In the genomic region with DNA sequence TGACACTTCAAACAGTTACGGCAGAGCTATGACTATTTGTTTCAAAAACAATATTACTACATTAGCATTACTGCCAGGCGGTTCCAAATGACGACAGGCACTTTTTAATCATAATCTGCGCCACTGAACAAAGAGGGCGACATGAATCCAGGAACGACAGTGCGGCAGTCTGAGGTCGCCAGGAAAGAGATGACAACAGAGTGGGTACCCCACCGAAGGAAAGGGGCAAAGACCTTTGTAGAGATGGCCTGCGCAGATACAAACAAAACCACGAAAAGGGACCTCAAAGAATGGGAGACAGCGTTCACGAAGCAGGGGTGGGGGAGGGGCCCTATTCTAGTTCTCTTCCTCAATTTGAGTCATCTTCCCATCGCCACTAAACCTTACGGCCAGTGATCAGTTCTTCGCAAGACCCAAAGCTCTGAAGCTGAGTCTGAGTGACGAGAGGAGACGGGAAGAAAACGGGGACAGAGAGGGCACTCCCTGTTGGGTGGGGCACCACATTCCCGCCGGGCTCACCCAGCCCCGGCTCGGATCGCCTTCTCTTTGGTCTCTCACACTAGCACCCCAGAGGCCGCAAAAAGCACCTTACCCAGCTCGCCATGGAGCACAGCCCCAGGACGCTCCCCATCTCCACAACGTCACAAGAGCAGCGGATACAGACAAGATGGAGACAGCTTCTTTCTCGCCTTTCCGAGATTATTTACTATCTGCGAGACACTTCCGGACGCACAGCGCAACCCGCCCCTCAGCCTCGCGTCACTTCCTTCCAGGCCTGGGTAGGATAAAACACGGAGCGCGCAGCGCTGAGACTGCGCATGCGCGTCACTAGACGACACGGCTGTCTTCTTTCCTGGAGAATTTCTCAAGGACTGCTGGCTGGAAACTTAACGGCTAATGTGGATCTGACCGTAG, we compare ENCODE assay signal across 8 cellular contexts. TPM values are rescaled to one million over a fixed set of nuclear protein-coding genes. Genes with fewer than 3 reads are reported as not detected.
A peak's percentile ranks its signal among the peaks of the same experiment; 100 is the strongest.
DNase-seq lines count a peak whose midpoint lies in the region; ATAC-seq, FAIRE-seq and TF ChIP-seq lines count a peak whose summit lies in the region.

A gene (minus strand): TSS at position 701 of the 915 bp plus-strand sequence. CDS start 70 bp downstream, at position 631.

- intact Hi-C loops in esophagus muscularis mucosa (cut with DNase I), result loop anchor here (5.0 kb wide), 1 partner anchor 69 kb away; no protein-coding TSS in a partner anchor

- H3K27ac ChIP-seq in KOPT-K1 (ENCODE audit: low read depth, low read length, poor library complexity, severe bottlenecking) (peak within 1 kb of the TSS; percentile 78), esophagus muscularis mucosa (replicated peaks in 1 of 4) (peak within 1 kb of the TSS; percentile 93 to 97 (median 96)), muscle layer of duodenum (ENCODE audit: low read length) (peak within 1 kb of the TSS; percentile 99)

- H3K36me3 ChIP-seq in KOPT-K1 (ENCODE audit: insufficient read depth, low read length), result peaks cover 8% of the 10 kb centered on the region; the same call in 1 of the 2 replicates
- H3K36me3 ChIP-seq in esophagus muscularis mucosa, result peaks cover 0 to 11% (median 4%) of the 10 kb centered on the region in 4 donors
- no peaks in the 10 kb centered on the region for H3K36me3 ChIP-seq in muscle layer of duodenum (ENCODE audit: control insufficient read depth in 1 of 2, insufficient read depth in 2 of 2, low read length in 2 of 2)

- no peak for TF ChIP-seq EP300 in esophagus muscularis mucosa (IDR thresholded peaks at IDR 0.05)

- H3K36me3 Mint-ChIP-seq in activated T-cell treated with anti-CD3 and anti-CD28 coated beads, Interleukin-2, amount 50 U/mL, for 72 hours (ENCODE audit: insufficient read depth in 2 of 2), result peaks cover 9 to 18% of the 10 kb centered on the region in 2 donors

- no peak for TF ChIP-seq CTCF in esophagus muscularis mucosa (IDR thresholded peaks at IDR 0.05)

- peak within 1 kb of the TSS; percentile 95 for H3K4me3 Mint-ChIP-seq in activated T-cell treated with anti-CD3 and anti-CD28 coated beads, Interleukin-2, amount 50 U/mL, for 72 hours

- H3K4me1 ChIP-seq in esophagus muscularis mucosa, result peaks cover 18 to 46% (median 44%) of the 10 kb centered on the region in 4 donors
- H3K4me1 ChIP-seq in muscle layer of duodenum (ENCODE audit: control insufficient read depth in 1 of 2, insufficient read depth in 2 of 2, low read length in 2 of 2), result peaks cover 4 to 24% of the 10 kb centered on the region in 2 donors

- H3K4me3 ChIP-seq in esophagus muscularis mucosa (peak within 1 kb of the TSS; percentile 81 to 92 (median 86)), muscle layer of duodenum (ENCODE audit: low read depth in 1 of 2, low read length in 2 of 2) (peak within 1 kb of the TSS; percentile 78 to 98)

- peaks cover 43% of the 10 kb centered on the region for H3K4me1 Mint-ChIP-seq in activated T-cell treated with anti-CD3 and anti-CD28 coated beads, Interleukin-2, amount 50 U/mL, for 72 hours (ENCODE audit: low read depth)

- H3K27me3 Mint-ChIP-seq in activated T-cell treated with anti-CD3 and anti-CD28 coated beads, Interleukin-2, amount 50 U/mL, for 72 hours (ENCODE audit: low read depth), result no peaks in the 10 kb centered on the region

- peak; percentile 100 for ATAC-seq in GM21786 (IDR thresholded peaks at IDR 0.05; ENCODE audit: unreplicated experiment)
- ATAC-seq in activated T-cell treated with anti-CD3 and anti-CD28 coated beads, Interleukin-2, amount 50 U/mL, for 72 hours (replicated peaks in 1 of 2), result peak; percentile 98

- peak; percentile 80 for FAIRE-seq in RCC 7860 (lab: Jason Lieb, UNC)

- no peaks in the 10 kb centered on the region for H3K27me3 ChIP-seq in esophagus muscularis mucosa
- no peaks in the 10 kb centered on the region for H3K27me3 ChIP-seq in muscle layer of duodenum (ENCODE audit: low read depth, low read length)

- no peaks in the 10 kb centered on the region for H3K9me3 ChIP-seq in KOPT-K1 (ENCODE audit: insufficient read depth, low read length, poor library complexity, severe bottlenecking)
- no peaks in the 10 kb centered on the region for H3K9me3 ChIP-seq in esophagus muscularis mucosa
- H3K9me3 ChIP-seq in muscle layer of duodenum (ENCODE audit: control insufficient read depth in 1 of 2, low read length in 2 of 2), result no peaks in the 10 kb centered on the region

- H3K27ac Mint-ChIP-seq in activated T-cell treated with anti-CD3 and anti-CD28 coated beads, Interleukin-2, amount 50 U/mL, for 72 hours, result peak within 1 kb of the TSS; percentile 99

- WGBS in esophagus muscularis mucosa, result under 1% methylated on average over 43 of the region's 49 CpGs

- peak; percentile 73 for TF ChIP-seq POLR2A in esophagus muscularis mucosa (IDR thresholded peaks at IDR 0.05; ENCODE audit: low read depth)

- peak; percentile 87 for DNase-seq in DMS79 (lab: John Stamatoyannopoulos, UW)
- peak; percentile 77 for DNase-seq in RCC 7860 (ENCODE audit: low spot score)
- DNase-seq in activated T-cell treated with anti-CD3 and anti-CD28 coated beads, Interleukin-2, amount 50 U/mL, for 72 hours, result peak; percentile 90 to 91
- peak; percentile 98 for DNase-seq in esophagus muscularis mucosa (ENCODE audit: extremely low spot score)
- peak; percentile 86 to 89 for DNase-seq in stimulated activated CD8-positive, alpha-beta memory T cell treated with anti-CD3 and anti-CD28 coated beads, Interleukin-7, amount 100 ng/mL, for 4 hours (ENCODE audit: low read depth in 2 of 2)

- H3K9me3 Mint-ChIP-seq in activated T-cell treated with anti-CD3 and anti-CD28 coated beads, Interleukin-2, amount 50 U/mL, for 72 hours, result no peaks in the 10 kb centered on the region

RNA-seq across cellular contexts. Expression of the gene that starts here (rescaled TPM):
- total RNA-seq in activated T-cell treated with anti-CD3 and anti-CD28 coated beads, Interleukin-2, amount 50 U/mL, for 72 hours, result 10 to 100 TPM; 61.3 to 78.2 TPM
- total RNA-seq in esophagus muscularis mucosa, result 100 to 1,000 TPM; 215 to 314 (median 276) TPM

Comparison
In these comparisons a context has a peak if more than half of its experiments do, and no peak if none do; other contexts are left out.
1. Peak in every context shown above with its lines: DNase-seq, ATAC-seq, H3K4me3 ChIP-seq and H3K27ac ChIP-seq.